16 cellular contexts compared by ENCODE assay signal in genomic region chr2:73972846-73973245, GRCh38.
A peak's percentile ranks its signal among the peaks of the same experiment; 100 is the strongest.
DNase-seq lines count a peak whose midpoint lies in the region; ATAC-seq, FAIRE-seq and TF ChIP-seq lines count a peak whose summit lies in the region.
"Had no signal": no experiment of that assay in that cellular context is flagged by ENCODE, and none has a peak within 500 bp of the region (broad histone marks: within the 10 kb centered on the region; RNA-seq: fewer than 3 reads in every experiment).

No MANE protein-coding gene starts in this region.

- peak overlapping the region; percentile 31 for H3K27ac ChIP-seq in neutrophil
- H3K27ac ChIP-seq: pancreas had no signal

- no peaks in the 10 kb centered on the region for H3K27me3 ChIP-seq in neutrophil
- H3K27me3 ChIP-seq: pancreas had no signal

- H3K4me3 ChIP-seq in neutrophil (ENCODE audit: low read depth in 1 of 2, low read length in 1 of 2) = no peak overlapping the region
- H3K4me3 ChIP-seq: pancreas had no signal

- no peak for DNase-seq in GM18507 (ENCODE audit: extremely low spot score, insufficient read length, low read depth)
- peak; percentile 77 for DNase-seq in SIG-M5 treated with dmso at 0.1 percent for 504 hours (lab: John Stamatoyannopoulos, UW; ENCODE audit: unreplicated experiment)
- DNase-seq in nucleus accumbens (lab: John Stamatoyannopoulos, UW) = no peak
- DNase-seq: activated CD4-positive, alpha-beta T cell treated with anti-CD3 and anti-CD28 coated beads, Interleukin-2, amount 50 U/mL, for 48 hours; activated effector memory CD4-positive, alpha-beta T cell treated with anti-CD3 and anti-CD28 coated beads, Interleukin-2, amount 50 U/mL, for 16 hours; COR-L47; mesendoderm; NCI-H2171; pancreas; PC-3; substantia nigra; T-helper 2 cell had no signal

- no peaks in the 10 kb centered on the region for H3K9me3 ChIP-seq in neutrophil
- H3K9me3 ChIP-seq: pancreas had no signal

- H3K36me3 ChIP-seq in neutrophil = no peaks in the 10 kb centered on the region
- H3K36me3 ChIP-seq: pancreas had no signal

- peaks cover 54 to 55% of the 10 kb centered on the region in 2 experiments for H3K4me1 ChIP-seq in neutrophil (ENCODE audit: control insufficient read depth in 1 of 2, insufficient read depth in 1 of 2, low read depth in 1 of 2, low read length in 1 of 2)

- ATAC-seq in HG03460 (IDR thresholded peaks at IDR 0.05; ENCODE audit: unreplicated experiment) = peak; percentile 42
- no peak for ATAC-seq in GM21619 (IDR thresholded peaks at IDR 0.05; ENCODE audit: unreplicated experiment)
- ATAC-seq in GM19463 (IDR thresholded peaks at IDR 0.05; ENCODE audit: unreplicated experiment) = no peak
- ATAC-seq: pancreas, PC-3 had no signal

- TF ChIP-seq CTCF in neutrophil (IDR thresholded peaks at IDR 0.05) = no peak

- peak; percentile 5 for FAIRE-seq in GM18507 (lab: Jason Lieb, UNC)
- FAIRE-seq: pancreas had no signal
